Comparison of ENCODE assay signal across 8 cellular contexts in the genomic region with DNA sequence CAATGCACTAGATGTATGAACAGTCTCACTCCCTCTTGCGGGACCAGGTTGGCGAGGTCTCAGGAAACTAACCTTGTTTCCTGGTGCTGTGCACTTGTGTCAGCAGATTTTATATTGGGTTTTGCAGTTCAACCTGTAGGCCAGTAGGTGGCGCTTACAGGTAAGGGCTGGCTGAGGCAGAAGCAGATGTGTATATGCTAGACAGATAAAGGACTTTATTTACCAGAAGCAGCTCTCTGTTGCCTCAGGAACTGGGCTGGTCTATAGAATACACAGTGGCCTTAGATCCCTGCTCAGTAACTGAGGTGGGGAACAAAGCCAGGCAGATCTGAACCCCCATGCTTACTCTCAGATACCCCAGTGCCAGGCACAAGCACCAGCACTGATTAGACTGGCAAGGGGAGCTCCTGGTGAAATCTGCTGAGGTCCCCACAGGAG.
A peak's percentile ranks its signal among the peaks of the same experiment; 100 is the strongest.
DNase-seq lines count a peak whose midpoint lies in the region; ATAC-seq and TF ChIP-seq lines count a peak whose summit lies in the region.

No MANE protein-coding gene starts in this region.

- TF ChIP-seq CTCF in GM06990 (IDR thresholded peaks at IDR 0.05; ENCODE audit: insufficient read depth, low read length, poor library complexity, severe bottlenecking) (peak; percentile 89), endodermal cell (conservative IDR thresholded peaks at IDR 0.05) (peak; percentile 95), nephron progenitor cell (IDR thresholded peaks at IDR 0.05) (peak; percentile 91), vagina (IDR thresholded peaks at IDR 0.05) (peak; percentile 18 to 30 (median 24))

- peaks cover 21% of the 10 kb centered on the region for H3K9me3 ChIP-seq in endodermal cell (ENCODE audit: control insufficient read depth, low read length)
- no peaks in the 10 kb centered on the region for H3K9me3 ChIP-seq in vagina

- H3K27me3 ChIP-seq in GM06990 (replicated peaks; ENCODE audit: control insufficient read depth, insufficient read depth, low read length) (no peaks in the 10 kb centered on the region), endodermal cell (ENCODE audit: control insufficient read depth, insufficient read depth, low read length, poor library complexity, severe bottlenecking) (no peaks in the 10 kb centered on the region), vagina (no peaks in the 10 kb centered on the region)

- H3K27ac ChIP-seq in endodermal cell (ENCODE audit: low read depth, low read length) = no peak overlapping the region
- H3K27ac ChIP-seq in vagina = no peak overlapping the region

- H3K4me1 ChIP-seq in endodermal cell (ENCODE audit: control insufficient read depth, insufficient read depth, low read length) (peaks cover 2% of the 10 kb centered on the region), vagina (no peaks in the 10 kb centered on the region)

- DNase-seq in GM06990 (ENCODE audit: extremely low read depth, insufficient read length) = no peak
- DNase-seq in NCI-H345 treated with DMSO at 0.1 percent for 48 hours (lab: John Stamatoyannopoulos, UW; ENCODE audit: unreplicated experiment) = peak; percentile 45
- DNase-seq in activated CD4-positive, alpha-beta T cell treated with anti-CD3 and anti-CD28 coated beads, Interleukin-2, amount 10 ng/mL, durations not matched to agents 24 days and 14 days = peak; percentile 89
- DNase-seq in endodermal cell = peak; percentile 77
- DNase-seq in nephron progenitor cell = peak; percentile 41
- DNase-seq in vagina (ENCODE audit: extremely low spot score in 2 of 2) = no peak

- H3K4me1 Mint-ChIP-seq in activated CD4-positive, alpha-beta T cell treated with anti-CD3 and anti-CD28 coated beads, Interleukin-2, amount 10 ng/mL, durations not matched to agents 24 days and 14 days = peaks cover 12% of the 10 kb centered on the region
- peaks cover 6% of the 10 kb centered on the region for H3K4me1 Mint-ChIP-seq in endodermal cell
- no peaks in the 10 kb centered on the region for H3K4me1 Mint-ChIP-seq in nephron progenitor cell

- peaks cover 3% of the 10 kb centered on the region for H3K27me3 Mint-ChIP-seq in activated CD4-positive, alpha-beta T cell treated with anti-CD3 and anti-CD28 coated beads, Interleukin-2, amount 10 ng/mL, durations not matched to agents 24 days and 14 days
- H3K27me3 Mint-ChIP-seq in endodermal cell (ENCODE audit: insufficient read depth) (no peaks in the 10 kb centered on the region), nephron progenitor cell (ENCODE audit: low read depth, poor library complexity) (no peaks in the 10 kb centered on the region)

- H3K36me3 Mint-ChIP-seq in activated CD4-positive, alpha-beta T cell treated with anti-CD3 and anti-CD28 coated beads, Interleukin-2, amount 10 ng/mL, durations not matched to agents 24 days and 14 days (ENCODE audit: low read depth) = no peaks in the 10 kb centered on the region
- H3K36me3 Mint-ChIP-seq in endodermal cell (ENCODE audit: low read depth) = peaks cover 9% of the 10 kb centered on the region
- H3K36me3 Mint-ChIP-seq in nephron progenitor cell (ENCODE audit: low read depth) = no peaks in the 10 kb centered on the region

- peak; percentile 66 for ATAC-seq in HG02678 (IDR thresholded peaks at IDR 0.05; ENCODE audit: unreplicated experiment)
- no peak for ATAC-seq in GM18519 (IDR thresholded peaks at IDR 0.05; ENCODE audit: low FRiP score, unreplicated experiment)

- H3K36me3 ChIP-seq in GM06990 (ENCODE audit: control insufficient read depth, insufficient read depth, low read length) (no peaks in the 10 kb centered on the region), endodermal cell (ENCODE audit: control insufficient read depth, insufficient read depth, low read length) (no peaks in the 10 kb centered on the region), vagina (no peaks in the 10 kb centered on the region)

- H3K9me3 Mint-ChIP-seq in activated CD4-positive, alpha-beta T cell treated with anti-CD3 and anti-CD28 coated beads, Interleukin-2, amount 10 ng/mL, durations not matched to agents 24 days and 14 days = peaks cover 3% of the 10 kb centered on the region
- H3K9me3 Mint-ChIP-seq in endodermal cell (peaks cover 20% of the 10 kb centered on the region), nephron progenitor cell (peaks cover 13% of the 10 kb centered on the region)

- no peak for TF ChIP-seq POLR2A in vagina (IDR thresholded peaks at IDR 0.05)

- H3K9ac ChIP-seq in endodermal cell (ENCODE audit: extremely low read depth, low read length, poor library complexity, severe bottlenecking) = no peak overlapping the region

- no peak overlapping the region for H3K4me3 ChIP-seq in GM06990 (replicated peaks; ENCODE audit: low read depth, low read length)
- no peak overlapping the region for H3K4me3 ChIP-seq in endodermal cell (ENCODE audit: low read length)
- H3K4me3 ChIP-seq in vagina = no peak overlapping the region

- WGBS in endodermal cell (ENCODE audit: insufficient coverage in 1 of 2, insufficient read length in 1 of 2), 2 experiments = 28 to 39% methylated on average over 3 of the region's 3 CpGs

- no peak overlapping the region for H3K4me3 Mint-ChIP-seq in activated CD4-positive, alpha-beta T cell treated with anti-CD3 and anti-CD28 coated beads, Interleukin-2, amount 10 ng/mL, durations not matched to agents 24 days and 14 days
- H3K4me3 Mint-ChIP-seq in endodermal cell = no peak overlapping the region
- H3K4me3 Mint-ChIP-seq in nephron progenitor cell = no peak overlapping the region

- intact Hi-C loops in activated CD4-positive, alpha-beta T cell treated with anti-CD3 and anti-CD28 coated beads, Interleukin-2, amount 10 ng/mL, durations not matched to agents 24 days and 14 days (cut with micrococcal nuclease) = loop anchor here (2.0 kb wide), 1 partner anchor 401 kb away; no protein-coding TSS in a partner anchor
- intact Hi-C loops in vagina (cut with DNase I) = no loop called here

- no peak overlapping the region for H3K27ac Mint-ChIP-seq in activated CD4-positive, alpha-beta T cell treated with anti-CD3 and anti-CD28 coated beads, Interleukin-2, amount 10 ng/mL, durations not matched to agents 24 days and 14 days
- H3K27ac Mint-ChIP-seq in endodermal cell (no peak overlapping the region), nephron progenitor cell (no peak overlapping the region)

Comparison
In these comparisons a context has a peak if more than half of its experiments do, and no peak if none do; other contexts are left out.
1. DNase-seq: peak in NCI-H345 treated with DMSO at 0.1 percent for 48 hours (single experiment), activated CD4-positive, alpha-beta T cell treated with anti-CD3 and anti-CD28 coated beads, Interleukin-2, amount 10 ng/mL, durations not matched to agents 24 days and 14 days (single experiment), endodermal cell (single experiment) and nephron progenitor cell (single experiment); none in GM06990 (single experiment) and vagina (0 of 2).
2. CTCF ChIP-seq: peak in every context shown above with its lines; median percentile 95 in endodermal cell; 91 in nephron progenitor cell; 89 in GM06990; 24 in vagina.